In genomic region chr11:111541209-111542061, GRCh38 we compare ENCODE assay signal across 9 cellular contexts. TPM values are rescaled to one million over a fixed set of nuclear protein-coding genes. Genes with fewer than 3 reads are reported as not detected.
DNase-seq lines count a peak whose midpoint lies in the region; ATAC-seq, FAIRE-seq and TF ChIP-seq lines count a peak whose summit lies in the region.
"Had no signal": no experiment of that assay in that cellular context is flagged by ENCODE, and none has a peak within 500 bp of the region (broad histone marks: within the 10 kb centered on the region; RNA-seq: fewer than 3 reads in every experiment).

No MANE protein-coding gene starts in this region.

- H3K23ac ChIP-seq in IMR-90 (ENCODE audit: low read depth, low read length) = peak overlapping the region; percentile 71

- peak overlapping the region; percentile 62 for H4K5ac ChIP-seq in IMR-90 (ENCODE audit: low read depth, low read length)

- H3K4me2 ChIP-seq in IMR-90 (ENCODE audit: low read depth, low read length) = peak overlapping the region; percentile 72

- H2BK120ac ChIP-seq in IMR-90 (ENCODE audit: low read depth, low read length) = peak overlapping the region; percentile 78

- DNase-seq in AG09309 (ENCODE audit: low read depth) (no peak), IMR-90 (peak; percentile 92), bronchial epithelial cell (ENCODE audit: low read depth) (peak; percentile 58), iris pigment epithelial cell (ENCODE audit: low read depth) (peak; percentile 91), SK-N-DZ (ENCODE audit: low spot score) (no peak)

- no TSS peak for BruUV-seq in IMR-90 (replicated peaks; lab: Mats Ljungman, UMichigan)

- peak overlapping the region; percentile 94 for H3K14ac ChIP-seq in IMR-90 (replicated peaks; ENCODE audit: low read depth, low read length)

- peak overlapping the region; percentile 55 for H3K18ac ChIP-seq in IMR-90 (ENCODE audit: low read depth, low read length)

- H2AK9ac ChIP-seq in IMR-90 (replicated peaks; ENCODE audit: low read depth, low read length, poor library complexity) = peak overlapping the region; percentile 84

- peak overlapping the region; percentile 91 for H2AK5ac ChIP-seq in IMR-90 (ENCODE audit: low read depth, low read length)

- H3K79me1 ChIP-seq in IMR-90 (ENCODE audit: low read depth in 1 of 2, low read length in 2 of 2) = peaks cover 28 to 72% of the 10 kb centered on the region in 2 experiments

- FAIRE-seq in bronchial epithelial cell (lab: Jason Lieb, UNC) = no peak

- H3K9ac ChIP-seq in IMR-90 (ENCODE audit: low read depth, low read length) (peak overlapping the region; percentile 82), skeletal muscle tissue (ENCODE audit: low read depth in 1 of 3, low read length in 3 of 3) (peak overlapping the region; percentile 48 to 69 (median 58))

- TF ChIP-seq RAD21 in IMR-90 (IDR thresholded peaks at IDR 0.05; ENCODE audit: low read length) = no peak

- no peaks in the 10 kb centered on the region; the same call in 1 of the 2 replicates for H3K9me3 ChIP-seq in IMR-90 (ENCODE audit: control insufficient read depth, insufficient read depth, low read length)
- H3K9me3 ChIP-seq in skeletal muscle tissue (ENCODE audit: control insufficient read depth in 3 of 3, low read length in 3 of 3) = no peaks in the 10 kb centered on the region

- H3K27ac ChIP-seq in IMR-90 (ENCODE audit: insufficient read depth, low read length) (peak overlapping the region; percentile 73), skeletal muscle tissue (ENCODE audit: low read depth, low read length) (peak overlapping the region; percentile 57)

- no peak for TF ChIP-seq CTCF in AG09309 (IDR thresholded peaks at IDR 0.05; ENCODE audit: control insufficient read depth, insufficient read depth, low read depth, low read length, missing control alignments)
- TF ChIP-seq CTCF in IMR-90 (conservative IDR thresholded peaks at IDR 0.05; ENCODE audit: low read depth, low read length) = no peak
- no peak for TF ChIP-seq CTCF in bronchial epithelial cell (IDR thresholded peaks at IDR 0.05; ENCODE audit: insufficient read depth, low read length, severe bottlenecking)

- in situ Hi-C loops in IMR-90 (cut with MboI; ENCODE audit: low sequenced_read_pairs) = no loop called here

- peak; percentile 76 for TF ChIP-seq POLR2A in IMR-90 (IDR thresholded peaks at IDR 0.05; ENCODE audit: low read depth, low read length)
- no peak for TF ChIP-seq POLR2A in GM18505 (IDR thresholded peaks at IDR 0.05; ENCODE audit: borderline replicate concordance, extremely low read depth, insufficient read depth, insufficient read length)

- peak overlapping the region; percentile 86 for H2AFZ ChIP-seq in IMR-90 (replicated peaks; ENCODE audit: low read length, poor library complexity)

- CTCF ChIA-PET in IMR-90 (lab: Yijun Ruan, JAX) = interaction anchor here (0.6 kb wide), 1 partner anchor 169 kb away, joined by 4 read pairs; no protein-coding TSS in a partner anchor

- H3K56ac ChIP-seq in IMR-90 (ENCODE audit: extremely low read depth, insufficient read depth, low read length) = peak overlapping the region; percentile 95

- dilution Hi-C loops in IMR-90 (cut with HindIII; ENCODE audit: low sequenced_read_pairs, unreplicated experiment) = no loop called here

- H2BK5ac ChIP-seq in IMR-90 (ENCODE audit: low read depth, low read length, poor library complexity, severe bottlenecking) = peak overlapping the region; percentile 64

- 2% methylated on average over 16 of the region's 42 CpGs; no CpG with 5 or more reads in 1 of the 2 experiments for WGBS in IMR-90 (ENCODE audit: extremely low coverage in 2 of 2, insufficient read length in 1 of 2), 2 experiments

- H3K4ac ChIP-seq in IMR-90 (ENCODE audit: low read depth, low read length) = peak overlapping the region; percentile 88

- POLR2A ChIA-PET in IMR-90 (lab: Charles Lee; ENCODE audit: unreplicated experiment) = no interaction called here

- peaks cover 18% of the 10 kb centered on the region for H4K20me1 ChIP-seq in IMR-90 (ENCODE audit: insufficient read depth, low read length)

- peak overlapping the region; percentile 85; the same call in 1 of the 3 replicates for H2BK15ac ChIP-seq in IMR-90 (ENCODE audit: low read depth, low read length)

- intact Hi-C loops in IMR-90 (cut with micrococcal nuclease) = loop anchor here (1.0 kb wide), 1 partner anchor 87 kb away; no protein-coding TSS in a partner anchor

- H3K9me1 ChIP-seq in IMR-90 (ENCODE audit: insufficient read depth, low read length) = peaks cover 27% of the 10 kb centered on the region

- H3K4me1 ChIP-seq in IMR-90 (ENCODE audit: control insufficient read depth, insufficient read depth, low read length) (peaks cover 17% of the 10 kb centered on the region), skeletal muscle tissue (ENCODE audit: control insufficient read depth in 3 of 3, insufficient read depth in 3 of 3, low read length in 3 of 3) (peaks cover 23 to 35% (median 27%) of the 10 kb centered on the region in 3 donors)

- H4K91ac ChIP-seq in IMR-90 (ENCODE audit: insufficient read depth, low read depth, low read length) = peak overlapping the region; percentile 94

- H4K8ac ChIP-seq in IMR-90 (ENCODE audit: low read depth in 2 of 2, low read length in 2 of 2) = peak overlapping the region; percentile 78 to 82

- peaks cover 24% of the 10 kb centered on the region for H3K36me3 ChIP-seq in IMR-90 (ENCODE audit: control insufficient read depth, insufficient read depth, low read length)
- H3K36me3 ChIP-seq in bronchial epithelial cell (ENCODE audit: control insufficient read depth, insufficient read depth, low read length) = no peaks in the 10 kb centered on the region
- peaks cover 3 to 8% (median 6%) of the 10 kb centered on the region in 3 donors for H3K36me3 ChIP-seq in skeletal muscle tissue (ENCODE audit: control insufficient read depth in 3 of 3, insufficient read depth in 3 of 3, low read length in 3 of 3)

- no peaks in the 10 kb centered on the region for H3K27me3 ChIP-seq in IMR-90 (ENCODE audit: control insufficient read depth, insufficient read depth, low read length)
- H3K27me3 ChIP-seq in bronchial epithelial cell (ENCODE audit: control insufficient read depth, insufficient read depth, low read length) = no peaks in the 10 kb centered on the region
- H3K27me3 ChIP-seq in skeletal muscle tissue (ENCODE audit: control insufficient read depth in 3 of 3, insufficient read depth in 3 of 3, low read length in 3 of 3) = peaks cover 0 to 2% (median 0%) of the 10 kb centered on the region in 3 donors

- peak overlapping the region; percentile 63 for H2BK20ac ChIP-seq in IMR-90 (ENCODE audit: low read depth, low read length)

- H3K4me3 ChIP-seq in AG09309 (ENCODE audit: control insufficient read depth, low read depth, low read length) (peak overlapping the region; percentile 81), IMR-90 (ENCODE audit: insufficient read depth, low read depth, low read length) (peak overlapping the region; percentile 85), bronchial epithelial cell (ENCODE audit: low read depth, low read length) (peak overlapping the region; percentile 44), skeletal muscle tissue (ENCODE audit: low read length in 3 of 3) (peak overlapping the region; percentile 61 to 77 (median 75))

- ATAC-seq in IMR-90 (ENCODE audit: low read depth) (peak; percentile 68), GM18511 (IDR thresholded peaks at IDR 0.05; ENCODE audit: unreplicated experiment) (no peak), GM18505 (IDR thresholded peaks at IDR 0.05; ENCODE audit: unreplicated experiment) (no peak)

TF ChIP-seq in IMR-90, 13 proteins besides CTCF, POLR2A, EP300 and RAD21 (continues in another document):
- TF ChIP-seq RCOR1 (IDR thresholded peaks at IDR 0.05; ENCODE audit: insufficient replicate concordance, low read length) (peak; percentile 9), CHD1 (IDR thresholded peaks at IDR 0.05; ENCODE audit: low read depth, low read length) (no peak), MAZ (IDR thresholded peaks at IDR 0.05; ENCODE audit: borderline replicate concordance, low read depth, low read length) (peak; percentile 38; the same call in 1 of the 2 replicates), NFE2L2 (IDR thresholded peaks at IDR 0.05; ENCODE audit: low read depth, low read length) (no peak), CEBPB (IDR thresholded peaks at IDR 0.05; ENCODE audit: low read depth, low read length) (peak; percentile 69), SMC3 (IDR thresholded peaks at IDR 0.05; ENCODE audit: low read depth, low read length) (no peak), RFX5 (IDR thresholded peaks at IDR 0.05; ENCODE audit: low read depth, low read length) (no peak), ELK1 (IDR thresholded peaks at IDR 0.05; ENCODE audit: borderline replicate concordance, low read depth, low read length) (no peak), BHLHE40 (IDR thresholded peaks at IDR 0.05; ENCODE audit: low read depth, low read length) (no peak)

RNA-seq across cellular contexts. Expression of gene LAYN, which starts 0.9 kb away (rescaled TPM):
- total RNA-seq in IMR-90 (2012; rRNA removed) (92.5 and 111 TPM in 2 replicates), bronchial epithelial cell (5.3 and 6.9 TPM in 2 replicates), skeletal muscle tissue (11.0 TPM)
- 95.1 and 118 TPM in 2 replicates for polyA plus RNA-seq in IMR-90 (2012; rRNA removed)
- polyA plus RNA-seq in IMR-90 (2012; cell fraction: cytosol; rRNA removed) = 61.2 and 104 TPM in 2 replicates
- 36.6 and 148 TPM in 2 replicates for polyA plus RNA-seq in IMR-90 (2012; cell fraction: nucleus; rRNA removed; ENCODE audit: low replicate concordance)
- polyA plus RNA-seq in SK-N-DZ (2014; cell fraction: cytosol; rRNA removed) = 42.9 and 44.6 TPM in 2 replicates
- polyA plus RNA-seq in SK-N-DZ (2014; cell fraction: nucleus; rRNA removed) = 23.9 and 26.1 TPM in 2 replicates

RNA-seq across cellular contexts. Expression of gene HOATZ, which starts 26.9 kb away (rescaled TPM):
- total RNA-seq in IMR-90 (2012; rRNA removed) = not detected in 2 replicates
- not detected in 2 replicates for polyA plus RNA-seq in IMR-90 (2012; rRNA removed)
- polyA plus RNA-seq in IMR-90 (2012; cell fraction: cytosol; rRNA removed) = not detected in 2 replicates
- polyA plus RNA-seq in IMR-90 (2012; cell fraction: nucleus; rRNA removed; ENCODE audit: low replicate concordance) = not detected in 2 replicates
- total RNA-seq in bronchial epithelial cell = not detected in 2 replicates
- not detected for total RNA-seq in skeletal muscle tissue
- polyA plus RNA-seq in SK-N-DZ (2014; cell fraction: cytosol; rRNA removed) = not detected in 2 replicates
- not detected in 2 replicates for polyA plus RNA-seq in SK-N-DZ (2014; cell fraction: nucleus; rRNA removed)
- total RNA-seq: glomerular endothelial cell had no signal

RNA-seq across cellular contexts. Expression of gene BTG4, which starts 29.2 kb away (rescaled TPM):
- total RNA-seq in IMR-90 (2012; rRNA removed) = not detected in 2 replicates
- not detected in 2 replicates for polyA plus RNA-seq in IMR-90 (2012; rRNA removed)
- polyA plus RNA-seq in IMR-90 (2012; cell fraction: cytosol; rRNA removed) = not detected in 2 replicates
- not detected in 2 replicates for polyA plus RNA-seq in IMR-90 (2012; cell fraction: nucleus; rRNA removed; ENCODE audit: low replicate concordance)
- 0.26 and 0.51 TPM in 2 replicates for total RNA-seq in bronchial epithelial cell
- total RNA-seq in skeletal muscle tissue = not detected
- not detected in 2 replicates for polyA plus RNA-seq in SK-N-DZ (2014; cell fraction: cytosol; rRNA removed)
- polyA plus RNA-seq in SK-N-DZ (2014; cell fraction: nucleus; rRNA removed) = not detected in 2 replicates
- total RNA-seq: glomerular endothelial cell had no signal

Comparison
In these comparisons a context has a peak if more than half of its experiments do, and no peak if none do; other contexts are left out.
1. DNase-seq: peak in IMR-90 (single experiment), bronchial epithelial cell (single experiment) and iris pigment epithelial cell (single experiment); none in AG09309 (single experiment) and SK-N-DZ (single experiment).
2. Peak in every context shown above with its lines, with median percentiles within 50 percentile points of each other: H3K4me3 ChIP-seq.